In the genomic region with DNA sequence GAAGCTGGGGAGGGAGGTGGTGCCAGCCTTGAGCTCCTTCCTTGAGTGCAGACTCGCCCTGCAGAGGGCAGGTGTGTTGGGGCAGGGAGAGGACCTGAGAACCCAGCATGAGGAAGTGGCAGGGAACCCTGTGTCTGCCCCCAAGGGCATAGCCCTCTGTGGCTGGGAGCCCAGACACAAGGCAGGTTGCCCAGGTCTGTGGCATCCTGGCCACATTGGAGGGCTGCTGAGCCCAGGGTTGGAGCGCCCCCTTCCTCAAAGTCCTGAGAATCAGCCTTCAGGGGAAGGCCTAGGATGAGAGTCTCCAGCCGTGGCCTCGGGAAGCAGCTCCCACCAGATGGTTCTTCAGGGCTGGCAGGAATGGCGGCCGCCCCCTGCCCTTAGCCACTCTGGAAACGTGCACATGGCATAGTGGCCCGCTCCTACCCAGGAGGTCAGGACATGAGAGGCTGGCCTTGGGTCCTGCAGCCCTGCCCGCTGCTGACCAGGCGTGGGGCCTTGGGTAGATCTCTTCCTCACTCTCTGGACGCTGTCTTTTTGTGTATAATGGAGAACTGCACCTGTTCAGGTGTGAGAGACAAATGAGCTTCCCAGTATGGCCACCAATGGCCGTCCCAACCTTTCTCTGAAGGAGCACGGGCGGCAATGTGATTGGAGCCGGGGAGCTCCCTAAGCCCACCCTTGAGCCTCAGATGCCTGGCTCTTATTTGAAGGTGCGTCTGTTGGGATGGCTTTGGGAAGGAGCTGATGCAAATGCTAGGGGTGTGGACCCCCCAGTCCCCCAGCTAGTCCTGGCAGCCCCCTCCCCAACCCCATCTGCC, we compare ENCODE assay signal across 8 cellular contexts. TPM values are rescaled to one million over a fixed set of nuclear protein-coding genes. Genes with fewer than 3 reads are reported as not detected.
A peak's percentile ranks its signal among the peaks of the same experiment; 100 is the strongest.
DNase-seq lines count a peak whose midpoint lies in the region; ATAC-seq and TF ChIP-seq lines count a peak whose summit lies in the region.

No MANE protein-coding gene starts in this region.

- WGBS in GM23248 (ENCODE audit: low coverage in 1 of 2, low lambda C conversion rate in 2 of 2, missing lambda C conversion rate in 2 of 2), 2 experiments = 87 to 88% methylated on average over 16 of the region's 16 CpGs

- H2AFZ ChIP-seq in Karpas-422 (ENCODE audit: low read length) (no peak overlapping the region), GM23248 (no peak overlapping the region)

- H3K27me3 Mint-ChIP-seq in natural killer cell (ENCODE audit: low read depth in 2 of 2) = no peaks in the 10 kb centered on the region

- no peaks in the 10 kb centered on the region for H3K36me3 Mint-ChIP-seq in natural killer cell

- intact Hi-C loops in natural killer cell (cut with micrococcal nuclease) = loop anchor here (5.0 to 10.0 kb wide), 3 partner anchors 163 to 486 kb away; partner anchors contain the start of genes ARL2, DPF2 and TM7SF2

- no peak for ATAC-seq in natural killer cell

- H3K4me1 ChIP-seq in Karpas-422 (ENCODE audit: low read length) (peaks cover 79% of the 10 kb centered on the region), GM23248 (ENCODE audit: insufficient read depth) (peaks cover 17% of the 10 kb centered on the region)

- peak overlapping the region; percentile 58 for H3K9ac ChIP-seq in Karpas-422 (ENCODE audit: low read length)
- no peak overlapping the region for H3K9ac ChIP-seq in GM23248

- H3F3A ChIP-seq in GM23248 (ENCODE audit: insufficient read depth) = peaks cover 13% of the 10 kb centered on the region

- H3K27me3 ChIP-seq in Karpas-422 (ENCODE audit: low read length) (no peaks in the 10 kb centered on the region), brain microvascular endothelial cell (replicated peaks) (no peaks in the 10 kb centered on the region), GM23248 (replicated peaks; ENCODE audit: insufficient read depth) (no peaks in the 10 kb centered on the region)

- peaks cover 55 to 62% of the 10 kb centered on the region in 2 donors for H3K4me1 Mint-ChIP-seq in natural killer cell

- no peaks in the 10 kb centered on the region for H3K79me2 ChIP-seq in Karpas-422 (ENCODE audit: low read length)
- H3K79me2 ChIP-seq in GM23248 (ENCODE audit: insufficient read depth) = peaks cover 7% of the 10 kb centered on the region; the same call in 1 of the 2 replicates

- peak overlapping the region; percentile 95 to 96 for H3K27ac Mint-ChIP-seq in natural killer cell

- in situ Hi-C loops in brain microvascular endothelial cell (cut with HindIII; ENCODE audit: low pct_ligation_motif_present, low sequenced_read_pairs) = loop anchor here (5.0 kb wide), 1 partner anchor 43 kb away; no protein-coding TSS in a partner anchor
- in situ Hi-C loops in GM23248 (cut with MboI) = no loop called here

- H3K27ac ChIP-seq in Karpas-422 (ENCODE audit: low read length) (peak overlapping the region; percentile 95), brain microvascular endothelial cell (no peak overlapping the region), GM23248 (no peak overlapping the region)

- H3K4me3 Mint-ChIP-seq in natural killer cell = peak overlapping the region; percentile 70

- H3K36me3 ChIP-seq in Karpas-422 (ENCODE audit: insufficient read depth, low read length) (no peaks in the 10 kb centered on the region), brain microvascular endothelial cell (replicated peaks) (peaks cover 5% of the 10 kb centered on the region), GM23248 (ENCODE audit: low read depth) (peaks cover 8% of the 10 kb centered on the region; the same call in 1 of the 2 replicates)

- no peaks in the 10 kb centered on the region for H3K9me3 Mint-ChIP-seq in natural killer cell

- H3K9me3 ChIP-seq in Karpas-422 (ENCODE audit: low read length) = no peaks in the 10 kb centered on the region
- no peaks in the 10 kb centered on the region for H3K9me3 ChIP-seq in GM23248 (ENCODE audit: low read depth)

- H3K4me3 ChIP-seq in Karpas-422 (ENCODE audit: low read length) = peak overlapping the region; percentile 23; the same call in 1 of the 2 replicates
- H3K4me3 ChIP-seq in brain microvascular endothelial cell (ENCODE audit: low read depth, low read length) = no peak overlapping the region
- no peak overlapping the region for H3K4me3 ChIP-seq in GM23248

- H3K4me2 ChIP-seq in Karpas-422 (ENCODE audit: low read depth, low read length, poor library complexity, severe bottlenecking) (peak overlapping the region; percentile 50), GM23248 (ENCODE audit: unreplicated experiment) (no peak overlapping the region)

- TF ChIP-seq CTCF in brain microvascular endothelial cell (IDR thresholded peaks at IDR 0.05; ENCODE audit: low read depth, low read length, missing control alignments) (peak; percentile 27), natural killer cell (IDR thresholded peaks at IDR 0.05) (no peak)

- H3K9me2 ChIP-seq in Karpas-422 (replicated peaks; ENCODE audit: insufficient read depth, low read length) (no peaks in the 10 kb centered on the region), GM23248 (ENCODE audit: insufficient read depth) (no peaks in the 10 kb centered on the region)

- peak; percentile 22 to 66 (median 57) for DNase-seq in NCI-H1417 (lab: John Stamatoyannopoulos, UW)
- DNase-seq in NCI-H1417 treated with DMSO at 0.1 percent for 48 hours (lab: John Stamatoyannopoulos, UW) = no peak
- peak; percentile 92 for DNase-seq in Karpas-422
- no peak for DNase-seq in brain microvascular endothelial cell
- no peak for DNase-seq in natural killer cell
- no peak for DNase-seq in NCI-H2171 (lab: John Stamatoyannopoulos, UW)
- no peak for DNase-seq in NCI-H2081 (lab: John Stamatoyannopoulos, UW)
- no peak for DNase-seq in GM23248

- H4K20me1 ChIP-seq in Karpas-422 (ENCODE audit: insufficient read depth, low read depth, low read length) (no peaks in the 10 kb centered on the region), GM23248 (ENCODE audit: insufficient read depth) (no peaks in the 10 kb centered on the region)

RNA-seq across cellular contexts. Expression of gene CDC42BPG, which starts 4.5 kb away (rescaled TPM):
- 0.15 and 0.22 TPM in 2 replicates for total RNA-seq in Karpas-422 (2014; rRNA removed; shearing (Covaris generic); ENCODE audit: low replicate concordance)
- total RNA-seq in natural killer cell = 10 to 100 TPM in 2 of 3 donors, 1 to 10 TPM in 1; 8.2 to 12.7 (median 10.7) TPM
- not detected in 2 replicates for total RNA-seq in GM23248 (2014; rRNA removed; shearing (Covaris generic))
- polyA plus RNA-seq in GM23248 (2016; fragmentation: Nextera tagmentation; extraction: Ambion mirVana) = not detected in 2 replicates

RNA-seq across cellular contexts. Expression of gene EHD1, which starts 29.4 kb away (rescaled TPM):
- total RNA-seq in Karpas-422 (2014; rRNA removed; shearing (Covaris generic); ENCODE audit: low replicate concordance) = 30.8 and 77.3 TPM in 2 replicates
- total RNA-seq in natural killer cell = 100 to 1,000 TPM; 218 to 246 (median 225) TPM
- total RNA-seq in GM23248 (2014; rRNA removed; shearing (Covaris generic)) = 90.2 and 124 TPM in 2 replicates
- 55.2 and 56.3 TPM in 2 replicates for polyA plus RNA-seq in GM23248 (2016; fragmentation: Nextera tagmentation; extraction: Ambion mirVana)

RNA-seq across cellular contexts. Expression of gene MEN1, which starts 38.6 kb away (rescaled TPM):
- total RNA-seq in Karpas-422 (2014; rRNA removed; shearing (Covaris generic); ENCODE audit: low replicate concordance) = 27.6 and 28.3 TPM in 2 replicates
- 10 to 100 TPM; 29.3 to 42.2 (median 32.2) TPM for total RNA-seq in natural killer cell
- 13.2 and 15.8 TPM in 2 replicates for total RNA-seq in GM23248 (2014; rRNA removed; shearing (Covaris generic))
- polyA plus RNA-seq in GM23248 (2016; fragmentation: Nextera tagmentation; extraction: Ambion mirVana) = 24.6 and 26.1 TPM in 2 replicates

RNA-seq across cellular contexts. Expression of gene MAP4K2, which starts 46.0 kb away (rescaled TPM):
- 62.0 and 84.2 TPM in 2 replicates for total RNA-seq in Karpas-422 (2014; rRNA removed; shearing (Covaris generic); ENCODE audit: low replicate concordance)
- total RNA-seq in natural killer cell = 10 to 100 TPM; 38.3 to 40.6 (median 38.7) TPM
- total RNA-seq in GM23248 (2014; rRNA removed; shearing (Covaris generic)) = 18.2 and 19.7 TPM in 2 replicates
- 4.2 and 6.2 TPM in 2 replicates for polyA plus RNA-seq in GM23248 (2016; fragmentation: Nextera tagmentation; extraction: Ambion mirVana)

Comparison
In these comparisons a context has a peak if more than half of its experiments do, and no peak if none do; other contexts are left out.
1. DNase-seq: peak in NCI-H1417 (3 of 3) and Karpas-422 (single experiment); none in NCI-H1417 treated with DMSO at 0.1 percent for 48 hours (single experiment), brain microvascular endothelial cell (single experiment), natural killer cell (single experiment), NCI-H2171 (single experiment), NCI-H2081 (0 of 2) and GM23248 (single experiment).